8 cellular contexts compared by ENCODE assay signal in genomic region chr22:46013460-46014416, GRCh38. TPM values are rescaled to one million over a fixed set of nuclear protein-coding genes. Genes with fewer than 3 reads are reported as not detected.
DNase-seq lines count a peak whose midpoint lies in the region; ATAC-seq, FAIRE-seq and TF ChIP-seq lines count a peak whose summit lies in the region.

No MANE protein-coding gene starts in this region.

- H4K5ac ChIP-seq in H1 (ENCODE audit: insufficient read length, low read depth, low read length), result peak overlapping the region; percentile 87

- H3K79me1 ChIP-seq in H1 (ENCODE audit: low read depth, low read length), result no peaks in the 10 kb centered on the region

- H2AFZ ChIP-seq in H1 (ENCODE audit: low read length), result peak overlapping the region; percentile 37; the same call in 1 of the 2 replicates

- no peaks in the 10 kb centered on the region for H4K20me1 ChIP-seq in H1 (replicated peaks in 1 of 2; ENCODE audit: control insufficient read depth in 1 of 2, insufficient read depth in 2 of 2, low read length in 2 of 2)

- FAIRE-seq in H1 (lab: Jason Lieb, UNC), result no peak

- H3K18ac ChIP-seq in H1 (ENCODE audit: extremely low read depth, low read length), result peak overlapping the region; percentile 99

- peaks cover 2% of the 10 kb centered on the region for H3K27me3 Mint-ChIP-seq in activated CD8-positive, alpha-beta memory T cell treated with anti-CD3 and anti-CD28 coated beads, Interleukin-2, amount 10 ng/mL, durations not matched to agents 7 days and 5 days

- H3K4me3 Mint-ChIP-seq in activated CD8-positive, alpha-beta memory T cell treated with anti-CD3 and anti-CD28 coated beads, Interleukin-2, amount 10 ng/mL, durations not matched to agents 7 days and 5 days, result peak overlapping the region; percentile 78

- no peaks in the 10 kb centered on the region for H3K9me3 Mint-ChIP-seq in activated CD8-positive, alpha-beta memory T cell treated with anti-CD3 and anti-CD28 coated beads, Interleukin-2, amount 10 ng/mL, durations not matched to agents 7 days and 5 days (ENCODE audit: low read depth)

- H2BK120ac ChIP-seq in H1 (replicated peaks; ENCODE audit: low read depth, low read length), result peak overlapping the region; percentile 28

- peak; percentile 86 for DNase-seq in GM19240 (ENCODE audit: insufficient read length, low spot score)
- peak; percentile 93 for DNase-seq in NOMO-1 treated with DMSO at 0.1 percent for 48 hours (lab: John Stamatoyannopoulos, UW; ENCODE audit: unreplicated experiment)
- peak; percentile 90 for DNase-seq in activated CD8-positive, alpha-beta memory T cell treated with anti-CD3 and anti-CD28 coated beads, Interleukin-2, amount 10 ng/mL, durations not matched to agents 7 days and 5 days
- DNase-seq in H1 (ENCODE audit: low read depth in 1 of 2, low spot score in 2 of 2), result peak; percentile 67 to 95
- peak; percentile 99 for DNase-seq in mesenteric fat pad (ENCODE audit: low spot score)
- peak; percentile 83 for DNase-seq in stimulated activated CD8-positive, alpha-beta memory T cell treated with anti-CD3 and anti-CD28 coated beads, Interleukin-12 subunit alpha, Interleukin-12 subunit beta, amount 100 ng/mL, for 4 hours (ENCODE audit: low read depth)

- no peaks in the 10 kb centered on the region for H3K27me3 ChIP-seq in H1 (replicated peaks in 1 of 4; ENCODE audit: control insufficient read depth in 3 of 4, extremely low read depth in 1 of 4, insufficient read depth in 3 of 4, low read length in 3 of 4)

- H3K27ac ChIP-seq in C4-2B, result peak overlapping the region; percentile 89
- H3K27ac ChIP-seq in H1 (ENCODE audit: low read depth, low read length), result peak overlapping the region; percentile 35; the same call in 1 of the 2 replicates

- 0 out of 2 replicates have a peak overlapping the region, but pooled peaks have one; percentile 90 for H2BK20ac ChIP-seq in H1 (ENCODE audit: low read length)

- no peak overlapping the region for H3K23ac ChIP-seq in H1 (ENCODE audit: insufficient read length)

- POLR2A ChIA-PET in H1 (lab: Charles Lee; ENCODE audit: partially characterized antibody), result interaction anchor here (0.7 to 2.0 kb wide), 8 partner anchors 12 to 129 kb away, joined by 3 to 7 read pairs (median 4); no protein-coding TSS in a partner anchor

- H2BK15ac ChIP-seq in H1 (ENCODE audit: low read length), result peak overlapping the region; percentile 88; the same call in 1 of the 2 replicates

- H3K36me3 ChIP-seq in H1 (ENCODE audit: control insufficient read depth in 2 of 4, insufficient read depth in 4 of 4, low read length in 3 of 4), result no peaks in the 10 kb centered on the region

- H3K4ac ChIP-seq in H1 (replicated peaks; ENCODE audit: insufficient read length, low read depth, low read length), result peak overlapping the region; percentile 19

- H3K4me2 ChIP-seq in H1 (ENCODE audit: insufficient read depth in 1 of 2, low read depth in 2 of 2, low read length in 2 of 2), result peak overlapping the region; percentile 82 to 89

- CTCF ChIA-PET in activated CD8-positive, alpha-beta memory T cell treated with anti-CD3 and anti-CD28 coated beads, Interleukin-2, amount 10 ng/mL, durations not matched to agents 7 days and 5 days (lab: Charles Lee), result interaction anchor here (0.7 to 5.8 kb wide), 13 partner anchors 8 to 108 kb away, joined by 3 to 52 read pairs (median 5); no protein-coding TSS in a partner anchor
- CTCF ChIA-PET in H1 (lab: Charles Lee; ENCODE audit: partially characterized antibody), result interaction anchor here (0.8 to 5.2 kb wide), 29 partner anchors 8 to 816 kb away, joined by 3 to 43 read pairs (median 6); no protein-coding TSS in a partner anchor

- peaks cover 6% of the 10 kb centered on the region for H3K4me1 Mint-ChIP-seq in activated CD8-positive, alpha-beta memory T cell treated with anti-CD3 and anti-CD28 coated beads, Interleukin-2, amount 10 ng/mL, durations not matched to agents 7 days and 5 days

- peak overlapping the region; percentile 76 for H2BK5ac ChIP-seq in H1 (ENCODE audit: low read depth, low read length)

- peak overlapping the region; percentile 85; the same call in 1 of the 2 replicates for H2AK5ac ChIP-seq in H1 (ENCODE audit: low read depth, low read length)

- H4K91ac ChIP-seq in H1 (replicated peaks; ENCODE audit: insufficient read length, low read length), result peak overlapping the region; percentile 94

- H3K14ac ChIP-seq in H1 (ENCODE audit: insufficient read length), result no peak overlapping the region

- no peaks in the 10 kb centered on the region for H3K79me2 ChIP-seq in H1 (ENCODE audit: control insufficient read depth in 1 of 2, insufficient read depth in 2 of 2, low read length in 2 of 2)

- peak overlapping the region; percentile 62 to 88 (median 82) for H3K9ac ChIP-seq in H1 (replicated peaks in 1 of 4; ENCODE audit: extremely low read depth in 1 of 4, low read depth in 3 of 4, low read length in 3 of 4)

- no peaks in the 10 kb centered on the region for H3K36me3 Mint-ChIP-seq in activated CD8-positive, alpha-beta memory T cell treated with anti-CD3 and anti-CD28 coated beads, Interleukin-2, amount 10 ng/mL, durations not matched to agents 7 days and 5 days

- H3K23me2 ChIP-seq in H1 (ENCODE audit: low read depth, low read length), result peaks cover 7% of the 10 kb centered on the region; the same call in 1 of the 2 replicates

- H3K4me3 ChIP-seq in H1 (ENCODE audit: extremely low read depth in 1 of 4, insufficient read depth in 2 of 4, low read depth in 3 of 4, low read length in 4 of 4), result peak overlapping the region; percentile 55 to 77 (median 68)

- H3K9me3 ChIP-seq in H1 (ENCODE audit: insufficient read depth in 2 of 2, low read depth in 1 of 2, low read length in 1 of 2), result no peaks in the 10 kb centered on the region; a peak in 1 of 4 replicates

- peak overlapping the region; percentile 82 for H3K27ac Mint-ChIP-seq in activated CD8-positive, alpha-beta memory T cell treated with anti-CD3 and anti-CD28 coated beads, Interleukin-2, amount 10 ng/mL, durations not matched to agents 7 days and 5 days

- no peak overlapping the region for H3K56ac ChIP-seq in H1 (replicated peaks; ENCODE audit: insufficient read length, low read depth, low read length)

- no peak for TF ChIP-seq EP300 in H1 (IDR thresholded peaks at IDR 0.05; ENCODE audit: borderline replicate concordance in 1 of 2, low read depth in 2 of 2, low read length in 2 of 2)

- H4K8ac ChIP-seq in H1 (ENCODE audit: extremely low read depth, insufficient read depth, low read length), result peak overlapping the region; percentile 98

- TF ChIP-seq POLR2A in H1 (IDR thresholded peaks at IDR 0.05; ENCODE audit: control extremely low read depth in 1 of 2, low read depth in 2 of 2, low read length in 2 of 2), result peak in 1 of 2 experiments; percentile 76; a peak in 2 of 3 replicates

- TF ChIP-seq CTCF in C4-2B (conservative IDR thresholded peaks at IDR 0.05) (peak; percentile 82), H1 (IDR thresholded peaks at IDR 0.05; ENCODE audit: control extremely low read depth in 1 of 3, insufficient read depth in 1 of 3, low read depth in 1 of 3, low read length in 3 of 3) (peak; percentile 57 to 72 (median 63))

- 12% methylated on average over 37 of the region's 56 CpGs; no CpG with 5 or more reads in 1 of the 2 experiments for WGBS in H1 (ENCODE audit: extremely low coverage in 1 of 2, insufficient coverage in 1 of 2, insufficient read length in 1 of 2, insufficient replicate concordance in 2 of 2, low coverage in 1 of 2, low lambda C conversion rate in 2 of 2, missing lambda C conversion rate in 1 of 2), 2 experiments

- H3K4me1 ChIP-seq in H1 (replicated peaks in 1 of 4; ENCODE audit: control insufficient read depth in 3 of 4, insufficient read depth in 4 of 4, low read length in 3 of 4), result peaks cover 0 to 13% (median 4%) of the 10 kb centered on the region in 4 experiments; a peak in 6 of 7 replicates

- peak; percentile 29 to 58 for TF ChIP-seq RAD21 in H1 (IDR thresholded peaks at IDR 0.05 in 1 of 2, conservative IDR thresholded peaks at IDR 0.05 in 1 of 2; ENCODE audit: low read depth in 2 of 2, low read length in 2 of 2)

- H2BK12ac ChIP-seq in H1 (ENCODE audit: low read depth, low read length), result peak overlapping the region; percentile 94; the same call in 1 of the 2 replicates

- peak; percentile 71 for ATAC-seq in HG03558 (IDR thresholded peaks at IDR 0.05; ENCODE audit: extremely low read depth, unreplicated experiment)
- ATAC-seq in activated CD8-positive, alpha-beta memory T cell treated with anti-CD3 and anti-CD28 coated beads, Interleukin-2, amount 10 ng/mL, durations not matched to agents 7 days and 5 days, result peak; percentile 99

TF ChIP-seq in H1, 55 proteins besides CTCF, POLR2A, EP300 and RAD21 (continues in another document):
- no peak for TF ChIP-seq SP2 (IDR thresholded peaks at IDR 0.05; ENCODE audit: low read length)
- peak; percentile 68 for TF ChIP-seq JUND (IDR thresholded peaks at IDR 0.05; ENCODE audit: low read length)
- TF ChIP-seq SIRT6 (IDR thresholded peaks at IDR 0.05; ENCODE audit: low read length), result no peak
- no peak for TF ChIP-seq ZNF274 (IDR thresholded peaks at IDR 0.05; ENCODE audit: borderline replicate concordance, extremely low read depth, low read length)
- no peak for TF ChIP-seq HDAC6 (IDR thresholded peaks at IDR 0.05; ENCODE audit: low read depth, low read length)
- TF ChIP-seq RBBP5 (IDR thresholded peaks at IDR 0.05; ENCODE audit: borderline replicate concordance, low read depth, low read length), result peak; percentile 63; the same call in 1 of the 2 replicates
- peak; percentile 33 for TF ChIP-seq ASH2L (IDR thresholded peaks at IDR 0.05; ENCODE audit: low read length)
- TF ChIP-seq RXRA (IDR thresholded peaks at IDR 0.05; ENCODE audit: insufficient read depth, low read depth, low read length), result 0 out of 2 replicates have a peak, but pooled peaks have one; percentile 31
- TF ChIP-seq CHD2 (IDR thresholded peaks at IDR 0.05; ENCODE audit: low read length), result no peak
- TF ChIP-seq EGR1 (IDR thresholded peaks at IDR 0.05; ENCODE audit: borderline replicate concordance, low read depth, low read length), result no peak
- TF ChIP-seq SIN3A (conservative IDR thresholded peaks at IDR 0.05 in 1 of 2, IDR thresholded peaks at IDR 0.05 in 1 of 2; ENCODE audit: low read depth in 1 of 2, low read length in 2 of 2), result peak in 1 of 2 experiments; percentile 37; a peak in 1 of 4 replicates
- TF ChIP-seq CEBPB (IDR thresholded peaks at IDR 0.05; ENCODE audit: low read depth, low read length), result no peak

RNA-seq across cellular contexts. Expression of gene WNT7B, which starts 36.8 kb away (rescaled TPM):
- not detected for total RNA-seq in activated CD8-positive, alpha-beta memory T cell treated with anti-CD3 and anti-CD28 coated beads, Interleukin-2, amount 10 ng/mL, durations not matched to agents 7 days and 5 days
- total RNA-seq in H1 (2021; fragmentation: NEBNext Ultra II Directional; extraction: Animal tissue kit (Norgen Biotek cat#: 25700)), result 0.13 and 0.24 TPM in 2 replicates
- 0.14 and 0.24 TPM in 2 replicates for polyA plus RNA-seq in H1 (2011; rRNA removed)
- 0.12 TPM for polyA plus RNA-seq in H1 (2011; cell fraction: cytosol; rRNA removed)
- 0.27 TPM for polyA plus RNA-seq in H1 (2011; cell fraction: nucleus; rRNA removed)
- 0.14 to 0.46 TPM (median 0.23 TPM) in 4 replicates for polyA plus RNA-seq in H1 (2012, experiment 1 of 2)
- polyA plus RNA-seq in H1 (2012, experiment 2 of 2), result 0.29 TPM
- polyA plus RNA-seq in H1 (2013, experiment 1 of 2), result 0.08 TPM
- polyA plus RNA-seq in H1 (2013, experiment 2 of 2), result 0.13 TPM
- polyA minus RNA-seq in H1 (2011; rRNA and poly(A)+ RNA removed), result 0.16 and 0.17 TPM in 2 replicates
- not detected for polyA minus RNA-seq in H1 (2011; cell fraction: cytosol; rRNA and poly(A)+ RNA removed)
- polyA minus RNA-seq in H1 (2011; cell fraction: nucleus; rRNA and poly(A)+ RNA removed), result 0.30 TPM
- not detected for total RNA-seq in mesenteric fat pad

Comparison
In these comparisons a context has a peak if more than half of its experiments do, and no peak if none do; other contexts are left out.
1. Peak in every context shown above with its lines: DNase-seq, ATAC-seq, H3K4me3 ChIP-seq and H3K27ac ChIP-seq.